Comparison of ENCODE assay signal across 8 cellular contexts in genomic region chr9:26744362-26744965, GRCh38.
DNase-seq lines count a peak whose midpoint lies in the region; ATAC-seq, FAIRE-seq and TF ChIP-seq lines count a peak whose summit lies in the region.

No MANE protein-coding gene starts in this region.

- H3K4me1 ChIP-seq in thyroid gland = no peaks in the 10 kb centered on the region

- peak; percentile 75 for FAIRE-seq in H54 (lab: Jason Lieb, UNC)
- FAIRE-seq in frontal cortex (lab: Jason Lieb, UNC) = peak; percentile 88

- no peaks in the 10 kb centered on the region for H3K36me3 ChIP-seq in thyroid gland

- intact Hi-C loops in thyroid gland (cut with DNase I) = loop anchor here (5.0 kb wide), 1 partner anchor 113 kb away; no protein-coding TSS in a partner anchor

- WGBS in thyroid gland, 2 donors = 43 to 44% methylated on average over 2 of the region's 2 CpGs

- TF ChIP-seq CTCF in AG09319 (IDR thresholded peaks at IDR 0.05; ENCODE audit: low read depth, low read length) (peak; percentile 62), thyroid gland (IDR thresholded peaks at IDR 0.05) (peak; percentile 21 to 73 (median 66))

- no peak for TF ChIP-seq POLR2A in H54 (IDR thresholded peaks at IDR 0.05; ENCODE audit: low read depth, low read length)
- TF ChIP-seq POLR2A in thyroid gland (IDR thresholded peaks at IDR 0.05) = no peak

- ATAC-seq in HG02938 (IDR thresholded peaks at IDR 0.05; ENCODE audit: unreplicated experiment) (no peak), HG02884 (IDR thresholded peaks at IDR 0.05; ENCODE audit: unreplicated experiment) (no peak), HG03457 (IDR thresholded peaks at IDR 0.05; ENCODE audit: unreplicated experiment) (no peak)

- DNase-seq in AG09319 (ENCODE audit: extremely low read depth, low read depth) (peak; percentile 2), H54 (ENCODE audit: insufficient read length, low spot score) (no peak), RKO (ENCODE audit: low spot score) (peak; percentile 54), frontal cortex (ENCODE audit: low spot score in 2 of 2) (no peak), thyroid gland (no peak)

- H3K9me3 ChIP-seq in thyroid gland = no peaks in the 10 kb centered on the region

- no peaks in the 10 kb centered on the region for H3K27me3 ChIP-seq in thyroid gland

- no peak overlapping the region for H3K27ac ChIP-seq in thyroid gland

- H3K4me3 ChIP-seq in thyroid gland (replicated peaks in 1 of 3) = no peak overlapping the region

Comparison
In these comparisons a context has a peak if more than half of its experiments do, and no peak if none do; other contexts are left out.
1. DNase-seq: peak in AG09319 (single experiment) and RKO (single experiment); none in H54 (single experiment), frontal cortex (0 of 2) and thyroid gland (0 of 2).